1 cellular context compared by ENCODE assay signal in genomic region chr14:49893309-49894213, GRCh38.
A peak's percentile ranks its signal among the peaks of the same experiment; 100 is the strongest.
TF ChIP-seq lines count a peak whose summit lies in the region.

No MANE protein-coding gene starts in this region.

TF ChIP-seq in H1, 55 proteins besides CTCF, POLR2A, EP300 and RAD21:
- 0 out of 2 replicates have a peak, but pooled peaks have one; percentile 33 for TF ChIP-seq YY1 (IDR thresholded peaks at IDR 0.05; ENCODE audit: low read depth, low read length)
- no peak for TF ChIP-seq SIX5 (IDR thresholded peaks at IDR 0.05; ENCODE audit: low read depth, low read length)
- TF ChIP-seq KDM4A (IDR thresholded peaks at IDR 0.05; ENCODE audit: low read depth, low read length, severe bottlenecking), result peak; percentile 38
- no peak for TF ChIP-seq USF2 (IDR thresholded peaks at IDR 0.05; ENCODE audit: low read length)
- no peak for TF ChIP-seq RNF2 (IDR thresholded peaks at IDR 0.05; ENCODE audit: borderline replicate concordance, low read depth, low read length, missing control alignments, poor library complexity, severe bottlenecking)
- no peak for TF ChIP-seq JUN (IDR thresholded peaks at IDR 0.05; ENCODE audit: low read depth, low read length)
- no peak for TF ChIP-seq GTF2F1 (IDR thresholded peaks at IDR 0.05; ENCODE audit: borderline replicate concordance, low read depth, low read length)
- TF ChIP-seq SUZ12 (IDR thresholded peaks at IDR 0.05; ENCODE audit: low read length), result no peak
- TF ChIP-seq TCF12 (IDR thresholded peaks at IDR 0.05; ENCODE audit: low read depth, low read length), result no peak
- TF ChIP-seq EGR1 (IDR thresholded peaks at IDR 0.05; ENCODE audit: borderline replicate concordance, low read depth, low read length), result peak; percentile 43; the same call in 1 of the 2 replicates
- TF ChIP-seq RBBP5 (IDR thresholded peaks at IDR 0.05; ENCODE audit: borderline replicate concordance, low read depth, low read length), result peak; percentile 82
- no peak for TF ChIP-seq CHD7 (IDR thresholded peaks at IDR 0.05; ENCODE audit: insufficient replicate concordance, low read length)
- TF ChIP-seq CTBP2 (IDR thresholded peaks at IDR 0.05; ENCODE audit: borderline replicate concordance, insufficient read depth, insufficient read length, low read length), result no peak
- no peak for TF ChIP-seq CBX8 (IDR thresholded peaks at IDR 0.05; ENCODE audit: borderline replicate concordance, low read depth, low read length)
- no peak for TF ChIP-seq MAFK (IDR thresholded peaks at IDR 0.05; ENCODE audit: low read depth, low read length)
- no peak for TF ChIP-seq HDAC6 (IDR thresholded peaks at IDR 0.05; ENCODE audit: low read depth, low read length)
- no peak for TF ChIP-seq TAF1 (IDR thresholded peaks at IDR 0.05; ENCODE audit: low read depth, low read length)
- no peak; the same call in 1 of the 2 replicates for TF ChIP-seq PHF8 (conservative IDR thresholded peaks at IDR 0.05; ENCODE audit: low read depth, low read length)
- no peak for TF ChIP-seq CHD2 (IDR thresholded peaks at IDR 0.05; ENCODE audit: low read length)
- no peak for TF ChIP-seq BCL11A (IDR thresholded peaks at IDR 0.05; ENCODE audit: low read depth in 2 of 2, low read length in 2 of 2)
- no peak for TF ChIP-seq HDAC2 (IDR thresholded peaks at IDR 0.05; ENCODE audit: borderline replicate concordance in 1 of 2, low read depth in 2 of 2, low read length in 2 of 2)
- no peak for TF ChIP-seq SP4 (IDR thresholded peaks at IDR 0.05; ENCODE audit: low read length)
- no peak for TF ChIP-seq ATF2 (IDR thresholded peaks at IDR 0.05; ENCODE audit: low read length)
- no peak for TF ChIP-seq SIRT6 (IDR thresholded peaks at IDR 0.05; ENCODE audit: low read length)
- TF ChIP-seq POU5F1 (IDR thresholded peaks at IDR 0.05; ENCODE audit: low read depth, low read length), result no peak
- no peak for TF ChIP-seq EZH2 (IDR thresholded peaks at IDR 0.05; ENCODE audit: low read depth, low read length, severe bottlenecking)
- no peak; the same call in 1 of the 2 replicates for TF ChIP-seq BRCA1 (IDR thresholded peaks at IDR 0.05; ENCODE audit: low read depth, low read length)
- TF ChIP-seq GABPA (IDR thresholded peaks at IDR 0.05; ENCODE audit: borderline replicate concordance, insufficient read depth, low read length), result no peak
- no peak for TF ChIP-seq TEAD4 (IDR thresholded peaks at IDR 0.05; ENCODE audit: low read depth, low read length)
- no peak for TF ChIP-seq POLR2AphosphoS5 (IDR thresholded peaks at IDR 0.05; ENCODE audit: low read depth, low read length)
- no peak for TF ChIP-seq NANOG (IDR thresholded peaks at IDR 0.05; ENCODE audit: insufficient read depth, low read depth, low read length, poor library complexity, severe bottlenecking)
- no peak for TF ChIP-seq NRF1 (IDR thresholded peaks at IDR 0.05; ENCODE audit: low read depth, low read length)
- TF ChIP-seq TBP (IDR thresholded peaks at IDR 0.05; ENCODE audit: low read depth, low read length), result no peak
- no peak for TF ChIP-seq ATF3 (IDR thresholded peaks at IDR 0.05; ENCODE audit: insufficient read depth, low read depth, low read length)
TF ChIP-seq in H1: peak in this region for 4.
